Comparison of ENCODE assay signal across 10 cellular contexts in genomic region chr2:202479610-202480009, GRCh38.
"Had no signal": no experiment of that assay in that cellular context is flagged by ENCODE, and none has a peak within 500 bp of the region (broad histone marks: within the 10 kb centered on the region; RNA-seq: fewer than 3 reads in every experiment).

No MANE protein-coding gene starts in this region.

- H3K27ac ChIP-seq: body of pancreas, esophagus muscularis mucosa, neutrophil, thyroid gland had no signal

- H3K4me3 Mint-ChIP-seq: naive thymus-derived CD4-positive, alpha-beta T cell had no signal

- H3K36me3 ChIP-seq: left ventricle myocardium inferior, neutrophil, thyroid gland had no signal

- H3K9me3 ChIP-seq: body of pancreas, esophagus muscularis mucosa, left ventricle myocardium inferior, mucosa of descending colon, neutrophil, thyroid gland had no signal

- H3K4me3 ChIP-seq: body of pancreas, esophagus muscularis mucosa, left ventricle myocardium inferior, mucosa of descending colon, thyroid gland had no signal

- H3K27ac Mint-ChIP-seq: naive thymus-derived CD4-positive, alpha-beta T cell had no signal

- DNase-seq: activated naive CD4-positive, alpha-beta T cell treated with Interleukin-2 at 50 U/mL for 16 hours; body of pancreas; left ventricle myocardium inferior; mucosa of descending colon; naive thymus-derived CD4-positive, alpha-beta T cell; stimulated activated CD4-positive, alpha-beta T cell treated with anti-CD3 and anti-CD28 coated beads, Interleukin-12 subunit alpha, Interleukin-12 subunit beta, amount 100 ng/mL, for 4 hours; stimulated activated CD4-positive, alpha-beta T cell treated with anti-CD3 and anti-CD28 coated beads, Interleukin-2, amount 100 ng/mL, for 24 hours; thyroid gland had no signal

- H3K9me3 Mint-ChIP-seq: naive thymus-derived CD4-positive, alpha-beta T cell had no signal

- H3K27me3 Mint-ChIP-seq: naive thymus-derived CD4-positive, alpha-beta T cell had no signal

- H3K4me1 ChIP-seq: body of pancreas, esophagus muscularis mucosa had no signal

- H3K27me3 ChIP-seq: body of pancreas, esophagus muscularis mucosa, neutrophil, thyroid gland had no signal

- ATAC-seq: body of pancreas; naive thymus-derived CD4-positive, alpha-beta T cell had no signal
